15 cellular contexts compared by ENCODE assay signal in the genomic region with DNA sequence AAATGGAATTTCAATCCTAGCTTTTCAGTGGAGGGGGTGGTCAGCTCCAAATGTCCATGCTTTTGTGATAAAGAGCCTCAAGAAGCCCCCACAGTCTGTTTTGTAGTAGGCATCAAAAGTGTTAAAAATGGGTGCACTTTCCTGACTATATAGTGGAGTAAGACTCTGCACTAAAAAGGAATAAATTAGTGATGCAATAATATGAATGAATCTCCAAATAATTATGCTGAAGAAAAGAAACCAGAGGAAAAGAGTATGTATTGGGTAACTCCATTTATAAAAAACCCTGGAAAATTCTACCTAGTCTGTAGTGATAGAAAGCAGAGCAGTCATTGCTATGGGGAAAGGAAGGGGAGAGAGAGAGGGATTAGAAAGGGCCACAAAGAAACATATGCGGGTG.
A peak's percentile ranks its signal among the peaks of the same experiment; 100 is the strongest.
DNase-seq lines count a peak whose midpoint lies in the region; ATAC-seq and TF ChIP-seq lines count a peak whose summit lies in the region.
"Had no signal": no experiment of that assay in that cellular context is flagged by ENCODE, and none has a peak within 500 bp of the region (broad histone marks: within the 10 kb centered on the region; RNA-seq: fewer than 3 reads in every experiment).

No MANE protein-coding gene starts in this region.

- H3K4me3 ChIP-seq in SJSA1 (no peak overlapping the region), mucosa of descending colon (no peak overlapping the region)
- H3K4me3 ChIP-seq: GM23248 had no signal

- H3K27ac Mint-ChIP-seq in stimulated activated memory B cell treated with anti-CD40 and anti-IgM and Interleukin-4, amounts not matched to agents 10 μg/mL and 1 μg/mL and 100 μg/mL, for 72 hours, result peak overlapping the region; percentile 83
- H3K27ac Mint-ChIP-seq: CD14-positive monocyte; CD8-positive, alpha-beta T cell had no signal

- DNase-seq in NCI-H82 (lab: John Stamatoyannopoulos, UW) (peak; percentile 28), NCI-H82 treated with DMSO at 0.1 percent for 48 hours (lab: John Stamatoyannopoulos, UW; ENCODE audit: unreplicated experiment) (no peak), MV-4-11 (lab: John Stamatoyannopoulos, UW) (peak; percentile 27), SJSA1 (ENCODE audit: low read depth in 1 of 2, low spot score in 2 of 2) (no peak), SIG-M5 treated with dmso at 0.1 percent for 504 hours (lab: John Stamatoyannopoulos, UW; ENCODE audit: unreplicated experiment) (no peak), mucosa of descending colon (no peak)
- DNase-seq: Caco-2; CD8-positive, alpha-beta T cell; DND-41; GDM1; GM23248 had no signal

- H3K4me1 Mint-ChIP-seq in stimulated activated memory B cell treated with anti-CD40 and anti-IgM and Interleukin-4, amounts not matched to agents 10 μg/mL and 1 μg/mL and 100 μg/mL, for 72 hours, result peaks cover 21% of the 10 kb centered on the region
- H3K4me1 Mint-ChIP-seq: CD14-positive monocyte had no signal

- H3K36me3 ChIP-seq in SJSA1 (no peaks in the 10 kb centered on the region), mucosa of descending colon (ENCODE audit: low read depth) (no peaks in the 10 kb centered on the region)

- H3K9me3 Mint-ChIP-seq in stimulated activated memory B cell treated with anti-CD40 and anti-IgM and Interleukin-4, amounts not matched to agents 10 μg/mL and 1 μg/mL and 100 μg/mL, for 72 hours, result peaks cover 2% of the 10 kb centered on the region
- H3K9me3 Mint-ChIP-seq: CD8-positive, alpha-beta T cell had no signal

- H3K27ac ChIP-seq in SJSA1, result peak overlapping the region; percentile 47
- H3K27ac ChIP-seq: GM23248 had no signal

- H3K4me3 Mint-ChIP-seq in stimulated activated memory B cell treated with anti-CD40 and anti-IgM and Interleukin-4, amounts not matched to agents 10 μg/mL and 1 μg/mL and 100 μg/mL, for 72 hours, result no peak overlapping the region
- H3K4me3 Mint-ChIP-seq: CD14-positive monocyte; CD8-positive, alpha-beta T cell had no signal

- peaks cover 19% of the 10 kb centered on the region for H3K27me3 Mint-ChIP-seq in stimulated activated memory B cell treated with anti-CD40 and anti-IgM and Interleukin-4, amounts not matched to agents 10 μg/mL and 1 μg/mL and 100 μg/mL, for 72 hours

- H3K4me1 ChIP-seq in SJSA1 (replicated peaks) (peaks cover 65% of the 10 kb centered on the region), mucosa of descending colon (ENCODE audit: low read depth) (no peaks in the 10 kb centered on the region)
- H3K4me1 ChIP-seq: Caco-2 had no signal

- intact Hi-C loops in mucosa of descending colon (cut with DNase I, micrococcal nuclease), result no loop called here

- H3K36me3 Mint-ChIP-seq in stimulated activated memory B cell treated with anti-CD40 and anti-IgM and Interleukin-4, amounts not matched to agents 10 μg/mL and 1 μg/mL and 100 μg/mL, for 72 hours, result no peaks in the 10 kb centered on the region
- H3K36me3 Mint-ChIP-seq: CD14-positive monocyte; CD8-positive, alpha-beta T cell had no signal

- no peak for ATAC-seq in stimulated activated memory B cell treated with anti-CD40 and anti-IgM and Interleukin-4, amounts not matched to agents 10 μg/mL and 1 μg/mL and 100 μg/mL, for 72 hours
- no peak for ATAC-seq in GM21528 (IDR thresholded peaks at IDR 0.05; ENCODE audit: low FRiP score, unreplicated experiment)
- ATAC-seq in mucosa of descending colon, result no peak
- ATAC-seq: CD8-positive, alpha-beta T cell; HCT116 had no signal

- TF ChIP-seq CTCF in mucosa of descending colon (IDR thresholded peaks at IDR 0.05), result no peak

- H3K9me3 ChIP-seq in SJSA1 (replicated peaks) (no peaks in the 10 kb centered on the region), mucosa of descending colon (no peaks in the 10 kb centered on the region)
- H3K9me3 ChIP-seq: Caco-2 had no signal

- H3K27me3 ChIP-seq in SJSA1 (replicated peaks), result no peaks in the 10 kb centered on the region

Comparison
In these comparisons a context has a peak if more than half of its experiments do, and no peak if none do; other contexts are left out.
1. DNase-seq: peak in NCI-H82 (single experiment) and MV-4-11 (single experiment); none in NCI-H82 treated with DMSO at 0.1 percent for 48 hours (single experiment), SJSA1 (0 of 2), SIG-M5 treated with dmso at 0.1 percent for 504 hours (single experiment) and mucosa of descending colon (0 of 3).